In genomic region chr13:73070451-73070850, GRCh38 we compare ENCODE assay signal across 12 cellular contexts.
"Had no signal": no experiment of that assay in that cellular context is flagged by ENCODE, and none has a peak within 500 bp of the region (broad histone marks: within the 10 kb centered on the region; RNA-seq: fewer than 3 reads in every experiment).

No MANE protein-coding gene starts in this region.

- H3K27me3 ChIP-seq: gastroesophageal sphincter, tibial artery had no signal

- H3K4me3 ChIP-seq: gastroesophageal sphincter, left ventricle myocardium inferior, tibial artery had no signal

- ATAC-seq: activated naive CD4-positive, alpha-beta T cell treated with anti-CD3 and anti-CD28 coated beads, Interleukin-2, amount 50 U/mL, for 72 hours; activated T-cell treated with anti-CD3 and anti-CD28 coated beads, Interleukin-2, amount 50 U/mL, for 4 hours; gastroesophageal sphincter had no signal

- H3K4me1 ChIP-seq: gastroesophageal sphincter, left ventricle myocardium inferior had no signal

- DNase-seq: activated CD4-positive, alpha-beta memory T cell treated with anti-CD3 and anti-CD28 coated beads, Interleukin-2, amount 10 ng/mL, durations not matched to agents 7 days and 5 days; activated CD4-positive, alpha-beta T cell treated with anti-CD3 and anti-CD28 coated beads for 4 hours; activated effector memory CD4-positive, alpha-beta T cell treated with Interleukin-2 at 50 U/mL for 16 hours; activated T-cell treated with anti-CD3 and anti-CD28 coated beads, Interleukin-2, amount 50 U/mL, for 4 hours; effector CD4-positive, alpha-beta T cell; islet precursor cell; left ventricle myocardium inferior; stimulated activated CD4-positive, alpha-beta T cell treated with anti-CD3 and anti-CD28 coated beads, Interleukin-12 subunit alpha, Interleukin-12 subunit beta, amount 100 ng/mL, for 4 hours; stimulated activated CD4-positive, alpha-beta T cell treated with anti-CD3 and anti-CD28 coated beads, Interleukin-2, amount 100 ng/mL, for 24 hours; tibial artery had no signal

- H3K9me3 ChIP-seq: gastroesophageal sphincter, left ventricle myocardium inferior, tibial artery had no signal

- H3K36me3 ChIP-seq: gastroesophageal sphincter, left ventricle myocardium inferior had no signal

- H3K27ac ChIP-seq: gastroesophageal sphincter, left ventricle myocardium inferior, tibial artery had no signal
